In genomic region chr6:146544783-146545182, GRCh38 we compare ENCODE assay signal across 9 cellular contexts. TPM values are rescaled to one million over a fixed set of nuclear protein-coding genes. Genes with fewer than 3 reads are reported as not detected.
DNase-seq lines count a peak whose midpoint lies in the region; ATAC-seq and TF ChIP-seq lines count a peak whose summit lies in the region.
"Had no signal": no experiment of that assay in that cellular context is flagged by ENCODE, and none has a peak within 500 bp of the region (broad histone marks: within the 10 kb centered on the region; RNA-seq: fewer than 3 reads in every experiment).

No MANE protein-coding gene starts in this region.

- H3K27ac ChIP-seq in right atrium auricular region (peak overlapping the region; percentile 90 to 94), aorta (ENCODE audit: low read depth in 1 of 2, low read length in 2 of 2) (peak overlapping the region; percentile 65 to 98)

- H3K4me1 ChIP-seq in right atrium auricular region, result peaks cover 0 to 16% of the 10 kb centered on the region in 2 donors
- H3K4me1 ChIP-seq in aorta (ENCODE audit: control insufficient read depth in 1 of 2, insufficient read depth in 2 of 2, low read length in 2 of 2), result no peaks in the 10 kb centered on the region

- H3K27me3 ChIP-seq in right atrium auricular region (no peaks in the 10 kb centered on the region), aorta (ENCODE audit: control insufficient read depth in 1 of 2, insufficient read depth in 2 of 2, low read length in 1 of 2) (no peaks in the 10 kb centered on the region)

- intact Hi-C loops in left cardiac atrium (cut with DNase I), result no loop called here
- intact Hi-C loops in aorta (cut with DNase I), result loop anchor here (5.0 to 10.0 kb wide), 4 partner anchors 153 to 810 kb away; partner anchors contain the start of genes SHPRH (in 2 of the 2), EPM2A (in 1 of the 2) and STXBP5 (in 1 of the 2)

- H3K9me3 Mint-ChIP-seq in naive thymus-derived CD8-positive, alpha-beta T cell, result peaks cover 0 to 3% (median 0%) of the 10 kb centered on the region in 9 donors

- peak overlapping the region in 1 of 10 donors; percentile 76 for H3K27ac Mint-ChIP-seq in naive thymus-derived CD8-positive, alpha-beta T cell

- peak overlapping the region in 7 of 10 donors; percentile 30 to 79 (median 55) for H3K4me3 Mint-ChIP-seq in naive thymus-derived CD8-positive, alpha-beta T cell

- peaks cover 6% of the 10 kb centered on the region for H3K36me3 ChIP-seq in right atrium auricular region
- H3K36me3 ChIP-seq in aorta (ENCODE audit: control insufficient read depth in 1 of 2, insufficient read depth in 2 of 2, low read length in 1 of 2), result no peaks in the 10 kb centered on the region

- DNase-seq in right atrium auricular region (ENCODE audit: low spot score) (no peak), left cardiac atrium (no peak), epithelial cell of esophagus (ENCODE audit: low read depth) (peak; percentile 6), aorta (no peak), NCI-H82 (lab: John Stamatoyannopoulos, UW) (no peak), NCI-H1105 (lab: John Stamatoyannopoulos, UW) (no peak)
- DNase-seq in naive thymus-derived CD8-positive, alpha-beta T cell, result no peak
- DNase-seq: activated T-cell treated with anti-CD3 and anti-CD28 coated beads for 4 hours had no signal

- no peak for TF ChIP-seq CTCF in right atrium auricular region (IDR thresholded peaks at IDR 0.05)
- TF ChIP-seq CTCF in epithelial cell of esophagus (IDR thresholded peaks at IDR 0.05; ENCODE audit: insufficient read depth, low read depth, low read length, missing control alignments), result no peak

- H3K9me3 ChIP-seq in right atrium auricular region (no peaks in the 10 kb centered on the region), aorta (ENCODE audit: control insufficient read depth, low read length) (no peaks in the 10 kb centered on the region)

- H3K4me1 Mint-ChIP-seq in naive thymus-derived CD8-positive, alpha-beta T cell, result peaks cover 9 to 20% (median 14%) of the 10 kb centered on the region in 4 donors

- H3K27me3 Mint-ChIP-seq in naive thymus-derived CD8-positive, alpha-beta T cell, result peaks cover 25 to 44% (median 26%) of the 10 kb centered on the region in 5 donors

- H3K4me3 ChIP-seq in right atrium auricular region (peak overlapping the region; percentile 57 to 72), epithelial cell of esophagus (ENCODE audit: low read length) (peak overlapping the region; percentile 65), aorta (ENCODE audit: low read length in 2 of 2) (peak overlapping the region; percentile 64 to 67)

- WGBS in aorta, 2 donors, result 18 to 20% methylated on average over 6 of the region's 6 CpGs

- peaks cover 0 to 4% (median 0%) of the 10 kb centered on the region in 3 donors for H3K36me3 Mint-ChIP-seq in naive thymus-derived CD8-positive, alpha-beta T cell

- POLR2A ChIA-PET in naive thymus-derived CD8-positive, alpha-beta T cell (lab: Charles Lee), result no interaction called here

- ATAC-seq in left cardiac atrium (no peak), aorta (ENCODE audit: low FRiP score) (no peak), GM18517 (IDR thresholded peaks at IDR 0.05; ENCODE audit: unreplicated experiment) (no peak)
- no peak for ATAC-seq in naive thymus-derived CD8-positive, alpha-beta T cell

RNA-seq across cellular contexts. Expression of gene RAB32, which starts 1.1 kb away (rescaled TPM):
- total RNA-seq in right atrium auricular region (10 to 100 TPM in 1 of 2 donors, 1 to 10 TPM in 1; 7.0 to 18.6 TPM), left cardiac atrium (10 to 100 TPM; 12.5 to 16.0 TPM), aorta (10 to 100 TPM; 31.9 to 61.2 TPM)
- total RNA-seq in naive thymus-derived CD8-positive, alpha-beta T cell, result under 1 TPM; 0.41 to 0.49 TPM
- under 1 TPM in 2 of 3 donors, not detected in 1; 0.14 to 0.27 TPM for polyA plus RNA-seq in naive thymus-derived CD8-positive, alpha-beta T cell
- 10 to 100 TPM; 21.7 to 60.9 TPM for polyA plus RNA-seq in aorta

RNA-seq across cellular contexts. Expression of gene ADGB, which starts 54.0 kb away (rescaled TPM):
- not detected for total RNA-seq in right atrium auricular region
- not detected for total RNA-seq in left cardiac atrium
- total RNA-seq in naive thymus-derived CD8-positive, alpha-beta T cell, result not detected
- not detected for polyA plus RNA-seq in naive thymus-derived CD8-positive, alpha-beta T cell
- under 1 TPM in 1 of 2 donors, not detected in 1; 0.18 TPM for total RNA-seq in aorta
- polyA plus RNA-seq in aorta, result not detected

Comparison
In these comparisons a context has a peak if more than half of its experiments do, and no peak if none do; other contexts are left out.
1. RNA of gene RAB32, which starts 1.1 kb away (total RNA-seq): 31.9 to 61.2 TPM in aorta, 7.0 to 18.6 TPM in right atrium auricular region and 12.5 to 16.0 TPM in left cardiac atrium; 0.41 to 0.49 TPM in naive thymus-derived CD8-positive, alpha-beta T cell; every median in the first group is over 4 times any median in the second.
2. intact Hi-C loops: an anchor here in aorta (5.0 to 10.0 kb wide); none called in left cardiac atrium.
3. Peak in every context shown above with its lines, with median percentiles within 50 percentile points of each other: H3K4me3 ChIP-seq.